19 cellular contexts compared by ENCODE assay signal in the genomic region with DNA sequence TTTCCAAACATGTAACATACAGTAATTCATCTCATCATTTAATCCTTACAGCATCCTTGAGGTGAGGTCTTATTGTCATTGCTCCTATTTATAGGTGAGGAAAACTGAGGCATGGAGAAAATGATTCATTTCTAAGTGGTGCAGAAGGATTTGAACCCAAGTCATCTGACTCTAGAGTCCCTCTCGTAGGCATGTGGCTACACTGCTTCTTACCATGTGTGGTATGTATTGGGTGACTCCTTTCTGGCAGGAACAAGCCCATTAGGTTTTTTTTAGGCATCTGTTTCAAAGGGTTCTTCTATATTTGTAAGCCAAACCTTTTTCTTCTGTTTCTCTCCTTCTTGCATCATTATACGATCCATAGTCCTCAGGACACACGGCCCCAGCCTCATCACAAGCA.
"Had no signal": no experiment of that assay in that cellular context is flagged by ENCODE, and none has a peak within 500 bp of the region (broad histone marks: within the 10 kb centered on the region; RNA-seq: fewer than 3 reads in every experiment).

No MANE protein-coding gene starts in this region.

- H3K36me3 ChIP-seq: adrenal gland, cardiac muscle cell, right lobe of liver, stomach, thoracic aorta had no signal

- H3K27ac Mint-ChIP-seq: activated naive CD4-positive, alpha-beta T cell treated with anti-CD3 and anti-CD28 coated beads, Interleukin-2, amount 50 U/mL, for 24 hours; endodermal cell; immature natural killer cell; progenitor cell of endocrine pancreas had no signal

- H3K9me3 ChIP-seq: adrenal gland, right lobe of liver, stomach, thoracic aorta had no signal

- DNase-seq: activated CD4-positive, alpha-beta T cell treated with anti-CD3 and anti-CD28 coated beads for 1 hour; activated CD4-positive, alpha-beta T cell treated with anti-CD3 and anti-CD28 coated beads, Interleukin-2, amount 50 U/mL, for 4 hours; endodermal cell; immature natural killer cell; mesenchymal stem cell; stimulated activated CD4-positive, alpha-beta T cell treated with anti-CD3 and anti-CD28 coated beads, Interleukin-1b, Interleukin-23, amount 100 ng/mL, for 48 hours; stomach; T-helper 1 cell; T1000 had no signal

- H3K4me3 Mint-ChIP-seq: activated naive CD4-positive, alpha-beta T cell treated with anti-CD3 and anti-CD28 coated beads, Interleukin-2, amount 50 U/mL, for 24 hours; endodermal cell; immature natural killer cell; nephron had no signal

- H3K4me1 ChIP-seq: adrenal gland, right lobe of liver, stomach had no signal

- H3K27me3 ChIP-seq: adrenal gland, cardiac muscle cell, dorsolateral prefrontal cortex, right lobe of liver, stomach had no signal

- FAIRE-seq: urothelium cell line had no signal

- ATAC-seq: SK-N-SH treated with all-trans-retinoic acid at 6 μM for 48 hours had no signal

- H3K36me3 Mint-ChIP-seq: activated naive CD4-positive, alpha-beta T cell treated with anti-CD3 and anti-CD28 coated beads, Interleukin-2, amount 50 U/mL, for 24 hours had no signal

- H3K27ac ChIP-seq: adrenal gland, cardiac muscle cell, dorsolateral prefrontal cortex, right lobe of liver, stomach, thoracic aorta had no signal

- H3K4me3 ChIP-seq: adrenal gland, cardiac muscle cell, dorsolateral prefrontal cortex, right lobe of liver, stomach, thoracic aorta had no signal

- H3K4me1 Mint-ChIP-seq: endodermal cell had no signal

- H3K27me3 Mint-ChIP-seq: activated naive CD4-positive, alpha-beta T cell treated with anti-CD3 and anti-CD28 coated beads, Interleukin-2, amount 50 U/mL, for 24 hours had no signal
